Comparison of ENCODE assay signal across 18 cellular contexts in the genomic region with DNA sequence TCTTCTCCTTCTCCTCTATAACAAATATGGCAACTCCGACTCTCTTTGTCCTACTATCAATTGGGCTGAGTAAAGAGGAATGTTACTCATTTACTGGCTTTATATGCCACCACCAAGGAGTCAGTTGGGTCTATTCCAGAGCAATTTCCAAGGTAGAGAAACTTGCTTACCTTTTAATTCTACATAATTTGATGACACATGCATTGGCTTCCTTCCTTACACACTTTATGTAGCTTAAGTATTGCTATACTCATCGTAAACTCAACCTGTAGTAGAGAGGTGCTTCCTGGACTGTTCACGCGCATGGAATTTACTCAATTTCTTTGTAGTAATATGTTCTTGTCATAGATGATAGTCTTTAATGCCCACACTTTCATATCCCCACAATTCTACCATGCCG.
"Had no signal": no experiment of that assay in that cellular context is flagged by ENCODE, and none has a peak within 500 bp of the region (broad histone marks: within the 10 kb centered on the region; RNA-seq: fewer than 3 reads in every experiment).

No MANE protein-coding gene starts in this region.

- ATAC-seq: activated T-cell treated with anti-CD3 and anti-CD28 coated beads, Interleukin-2, amount 50 U/mL, for 4 hours had no signal

- H3K27me3 ChIP-seq: hepatocyte, thyroid gland had no signal

- H3K4me3 ChIP-seq: hepatocyte, thyroid gland had no signal

- H3K27ac ChIP-seq: thyroid gland had no signal

- H3K9me3 ChIP-seq: thyroid gland had no signal

- H3K4me2 ChIP-seq: hepatocyte had no signal

- H2AFZ ChIP-seq: hepatocyte had no signal

- DNase-seq: activated CD4-positive, alpha-beta T cell treated with anti-CD3 and anti-CD28 coated beads for 1 hour; activated CD8-positive, alpha-beta memory T cell treated with anti-CD3 and anti-CD28 coated beads, Interleukin-2, amount 50 U/mL, for 48 hours; activated naive CD4-positive, alpha-beta T cell treated with Interleukin-2 at 50 U/mL for 16 hours; activated T-cell treated with anti-CD3 and anti-CD28 coated beads, Interleukin-2, amount 50 U/mL, for 4 hours; amygdala; cerebellar nuclear complex; cortex of kidney; endodermal cell; foreskin melanocyte; immature natural killer cell; kidney glomerular epithelial cell; mesenchymal stem cell; naive B cell; nucleus accumbens; substantia nigra; T-helper 9 cell; thyroid gland had no signal
